ENCODE assay signal across 10 cellular contexts in the genomic region with DNA sequence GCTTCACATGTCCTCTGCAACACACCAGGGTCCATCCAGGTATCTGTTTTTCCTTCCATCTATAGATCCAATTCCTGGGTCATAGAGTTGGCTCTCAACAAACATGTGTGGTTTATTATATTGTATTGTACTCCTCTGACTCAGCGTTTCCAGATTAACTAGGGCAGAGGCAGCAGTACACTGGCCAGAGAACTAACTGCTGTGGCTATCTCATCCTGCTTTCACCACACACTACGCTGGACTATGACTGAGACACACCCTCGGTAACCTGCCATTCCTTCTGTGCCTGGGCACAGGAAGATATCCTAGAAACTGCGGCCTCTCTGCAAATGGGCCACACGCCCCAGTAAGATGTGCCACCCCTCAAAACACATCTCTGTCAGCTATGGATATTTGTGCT.
DNase-seq lines count a peak whose midpoint lies in the region; ATAC-seq, FAIRE-seq and TF ChIP-seq lines count a peak whose summit lies in the region.
"Had no signal": no experiment of that assay in that cellular context is flagged by ENCODE, and none has a peak within 500 bp of the region (broad histone marks: within the 10 kb centered on the region; RNA-seq: fewer than 3 reads in every experiment).

No MANE protein-coding gene starts in this region.

- H3K4me3 ChIP-seq in AG04450 (ENCODE audit: low read depth, low read length): no peak overlapping the region
- no peak overlapping the region for H3K4me3 ChIP-seq in MG63
- H3K4me3 ChIP-seq in K562: no peak overlapping the region
- H3K4me3 ChIP-seq in BE2C (ENCODE audit: low read depth, low read length): no peak overlapping the region
- H3K4me3 ChIP-seq: Peyer's patch had no signal

- POLR2A ChIA-PET in AG04450 (lab: Yijun Ruan, JAX): no interaction called here
- POLR2A ChIA-PET in K562 (lab: Yijun Ruan, JAX): no interaction called here

- DNase-seq in AG04450 (ENCODE audit: low read depth, low spot score) (peak; percentile 44), MG63 (peak; percentile 79), K562 (ENCODE audit: extremely low read depth in 1 of 4, low spot score in 3 of 4) (peak; percentile 17 to 69 (median 38)), left colon (peak; percentile 39 to 61), BE2C (no peak), SW 1271 (lab: John Stamatoyannopoulos, UW) (no peak)

- TF ChIP-seq EP300 in K562 (IDR thresholded peaks at IDR 0.05; ENCODE audit: low read length): no peak

- no peak for TF ChIP-seq RAD21 in K562 (CRISPR knock-in tag; conservative IDR thresholded peaks at IDR 0.05 in 1 of 2, IDR thresholded peaks at IDR 0.05 in 1 of 2)

- no peaks in the 10 kb centered on the region for H3K36me3 ChIP-seq in MG63
- no peaks in the 10 kb centered on the region for H3K36me3 ChIP-seq in K562 (ENCODE audit: control insufficient read depth, insufficient read depth, low read length)
- no peaks in the 10 kb centered on the region for H3K36me3 ChIP-seq in BE2C
- H3K36me3 ChIP-seq: Peyer's patch had no signal

- no peak overlapping the region for H3K9ac ChIP-seq in K562 (ENCODE audit: insufficient read depth in 1 of 2, low read depth in 2 of 2, low read length in 2 of 2)

- H4K20me1 ChIP-seq in K562 (replicated peaks; ENCODE audit: control insufficient read depth, insufficient read depth, low read length): no peaks in the 10 kb centered on the region

- H3K27ac ChIP-seq in AG04450 (ENCODE audit: low read depth, low read length): peak overlapping the region; percentile 69
- no peak overlapping the region; the same call in 2 of the 3 replicates for H3K27ac ChIP-seq in K562 (ENCODE audit: extremely low read depth, low read depth, low read length)
- H3K27ac ChIP-seq: C4-2B had no signal

- no peak for TF ChIP-seq POLR2A in K562 (conservative IDR thresholded peaks at IDR 0.05)

- FAIRE-seq in K562 (lab: Jason Lieb, UNC): peak; percentile 82

- peak overlapping the region; percentile 28; the same call in 1 of the 2 replicates for H3K4me2 ChIP-seq in K562 (ENCODE audit: insufficient read depth, low read length)

- intact Hi-C loops in K562 (cut with micrococcal nuclease): no loop called here
- intact Hi-C loops in left colon (cut with DNase I, micrococcal nuclease): loop anchor here in 1 of 2 donors (10.0 kb wide), 1 partner anchor 246 kb away; no protein-coding TSS in a partner anchor

- in situ Hi-C loops in K562 (cut with MboI): no loop called here

- TF ChIP-seq CTCF in AG04450 (IDR thresholded peaks at IDR 0.05; ENCODE audit: low read depth, low read length) (no peak), K562 (IDR thresholded peaks at IDR 0.05 in 2 of 3, conservative IDR thresholded peaks at IDR 0.05 in 1 of 3; ENCODE audit: insufficient read depth in 2 of 3, low read depth in 1 of 3, low read length in 3 of 3) (no peak), BE2C (IDR thresholded peaks at IDR 0.05; ENCODE audit: low read depth, low read length) (no peak)

- H3K27me3 ChIP-seq in AG04450 (ENCODE audit: control insufficient read depth, insufficient read depth, low read length) (no peaks in the 10 kb centered on the region), MG63 (no peaks in the 10 kb centered on the region), K562 (ENCODE audit: control insufficient read depth in 2 of 2, insufficient read depth in 2 of 2, low read length in 2 of 2) (no peaks in the 10 kb centered on the region), BE2C (no peaks in the 10 kb centered on the region)
- H3K27me3 ChIP-seq: Peyer's patch had no signal

- CTCF ChIA-PET in AG04450 (lab: Charles Lee) (interaction anchor here (0.6 to 1.3 kb wide), 5 partner anchors 14 to 264 kb away, joined by 3 to 6 read pairs (median 4); no protein-coding TSS in a partner anchor), K562 (lab: Yijun Ruan, JAX; ENCODE audit: low intra/inter-chr PET ratio) (no interaction called here)

- H2AFZ ChIP-seq in K562 (ENCODE audit: low read depth, low read length): peak overlapping the region; percentile 71; the same call in 1 of the 2 replicates

- no TSS peak for BruUV-seq in K562 (replicated peaks; lab: Mats Ljungman, UMichigan)

- WGBS in K562 (ENCODE audit: insufficient coverage, low coverage, missing lambda C conversion rate): 0% methylated on average over 5 of the region's 5 CpGs

- ATAC-seq in K562 (peak; percentile 96), left colon (peak; percentile 100), GM18907 (IDR thresholded peaks at IDR 0.05; ENCODE audit: unreplicated experiment) (no peak), GM21825 (IDR thresholded peaks at IDR 0.05; ENCODE audit: unreplicated experiment) (no peak)

- no peaks in the 10 kb centered on the region for H3K79me2 ChIP-seq in K562 (ENCODE audit: control insufficient read depth, insufficient read depth, low read length)

- H3K4me1 ChIP-seq in K562 (replicated peaks in 1 of 2; ENCODE audit: control insufficient read depth in 2 of 2, insufficient read depth in 2 of 2, low read length in 2 of 2) (peaks cover 3 to 21% of the 10 kb centered on the region in 2 experiments; a peak in 3 of 5 replicates), BE2C (peaks cover 4% of the 10 kb centered on the region)
- H3K4me1 ChIP-seq: Peyer's patch had no signal

- H3K9me1 ChIP-seq in K562 (ENCODE audit: control insufficient read depth, insufficient read depth, low read length): no peaks in the 10 kb centered on the region

- no peaks in the 10 kb centered on the region for H3K9me3 ChIP-seq in AG04450 (ENCODE audit: control insufficient read depth, insufficient read depth, low read length)
- no peaks in the 10 kb centered on the region for H3K9me3 ChIP-seq in MG63
- H3K9me3 ChIP-seq in K562 (replicated peaks; ENCODE audit: control insufficient read depth, insufficient read depth, low read depth, low read length): no peaks in the 10 kb centered on the region
- no peaks in the 10 kb centered on the region for H3K9me3 ChIP-seq in BE2C
- H3K9me3 ChIP-seq: Peyer's patch had no signal

TF ChIP-seq in K562, 482 proteins besides CTCF, POLR2A, EP300 and RAD21 (continues in another document):
- TF ChIP-seq DMBX1 (CRISPR knock-in tag; IDR thresholded peaks at IDR 0.05; ENCODE audit: borderline replicate concordance) (no peak), ELK3 (CRISPR knock-in tag; IDR thresholded peaks at IDR 0.05) (no peak), SMARCC2 (IDR thresholded peaks at IDR 0.05; ENCODE audit: low read depth) (no peak), ETV5 (CRISPR knock-in tag; IDR thresholded peaks at IDR 0.05; ENCODE audit: low read depth) (no peak), ZNF764 (CRISPR knock-in tag; IDR thresholded peaks at IDR 0.05; ENCODE audit: low read depth) (no peak), ZNF133 (CRISPR knock-in tag; IDR thresholded peaks at IDR 0.05) (no peak), TARDBP (IDR thresholded peaks at IDR 0.05) (no peak), BHLHE40 (IDR thresholded peaks at IDR 0.05; ENCODE audit: low read length) (no peak), TFAM (CRISPR knock-in tag; conservative IDR thresholded peaks at IDR 0.05) (no peak), ZNF445 (CRISPR knock-in tag; IDR thresholded peaks at IDR 0.05; ENCODE audit: low read depth) (no peak)
- TF ChIP-seq, protein P1, sequence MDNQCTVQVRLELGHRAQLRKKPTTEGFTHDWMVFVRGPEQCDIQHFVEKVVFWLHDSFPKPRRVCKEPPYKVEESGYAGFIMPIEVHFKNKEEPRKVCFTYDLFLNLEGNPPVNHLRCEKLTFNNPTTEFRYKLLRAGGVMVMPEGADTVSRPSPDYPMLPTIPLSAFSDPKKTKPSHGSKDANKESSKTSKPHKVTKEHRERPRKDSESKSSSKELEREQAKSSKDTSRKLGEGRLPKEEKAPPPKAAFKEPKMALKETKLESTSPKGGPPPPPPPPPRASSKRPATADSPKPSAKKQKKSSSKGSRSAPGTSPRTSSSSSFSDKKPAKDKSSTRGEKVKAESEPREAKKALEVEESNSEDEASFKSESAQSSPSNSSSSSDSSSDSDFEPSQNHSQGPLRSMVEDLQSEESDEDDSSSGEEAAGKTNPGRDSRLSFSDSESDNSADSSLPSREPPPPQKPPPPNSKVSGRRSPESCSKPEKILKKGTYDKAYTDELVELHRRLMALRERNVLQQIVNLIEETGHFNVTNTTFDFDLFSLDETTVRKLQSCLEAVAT (IDR thresholded peaks at IDR 0.05): no peak
- TF ChIP-seq, protein P2, sequence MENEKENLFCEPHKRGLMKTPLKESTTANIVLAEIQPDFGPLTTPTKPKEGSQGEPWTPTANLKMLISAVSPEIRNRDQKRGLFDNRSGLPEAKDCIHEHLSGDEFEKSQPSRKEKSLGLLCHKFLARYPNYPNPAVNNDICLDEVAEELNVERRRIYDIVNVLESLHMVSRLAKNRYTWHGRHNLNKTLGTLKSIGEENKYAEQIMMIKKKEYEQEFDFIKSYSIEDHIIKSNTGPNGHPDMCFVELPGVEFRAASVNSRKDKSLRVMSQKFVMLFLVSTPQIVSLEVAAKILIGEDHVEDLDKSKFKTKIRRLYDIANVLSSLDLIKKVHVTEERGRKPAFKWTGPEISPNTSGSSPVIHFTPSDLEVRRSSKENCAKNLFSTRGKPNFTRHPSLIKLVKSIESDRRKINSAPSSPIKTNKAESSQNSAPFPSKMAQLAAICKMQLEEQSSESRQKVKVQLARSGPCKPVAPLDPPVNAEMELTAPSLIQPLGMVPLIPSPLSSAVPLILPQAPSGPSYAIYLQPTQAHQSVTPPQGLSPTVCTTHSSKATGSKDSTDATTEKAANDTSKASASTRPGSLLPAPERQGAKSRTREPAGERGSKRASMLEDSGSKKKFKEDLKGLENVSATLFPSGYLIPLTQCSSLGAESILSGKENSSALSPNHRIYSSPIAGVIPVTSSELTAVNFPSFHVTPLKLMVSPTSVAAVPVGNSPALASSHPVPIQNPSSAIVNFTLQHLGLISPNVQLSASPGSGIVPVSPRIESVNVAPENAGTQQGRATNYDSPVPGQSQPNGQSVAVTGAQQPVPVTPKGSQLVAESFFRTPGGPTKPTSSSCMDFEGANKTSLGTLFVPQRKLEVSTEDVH (IDR thresholded peaks at IDR 0.05; ENCODE audit: low read depth, partially characterized antibody): no peak

Comparison
In these comparisons a context has a peak if more than half of its experiments do, and no peak if none do; other contexts are left out.
1. DNase-seq: peak in AG04450 (single experiment), MG63 (single experiment), K562 (4 of 4) and left colon (2 of 2); none in BE2C (single experiment) and SW 1271 (0 of 2).
2. ATAC-seq: peak in K562 (single experiment) and left colon (single experiment); none in GM18907 (single experiment) and GM21825 (single experiment).